ENCODE assay signal across 10 cellular contexts in genomic region chr20:54123587-54124180, GRCh38. TPM values are rescaled to one million over a fixed set of nuclear protein-coding genes. Genes with fewer than 3 reads are reported as not detected.
DNase-seq lines count a peak whose midpoint lies in the region; ATAC-seq, FAIRE-seq and TF ChIP-seq lines count a peak whose summit lies in the region.
"Had no signal": no experiment of that assay in that cellular context is flagged by ENCODE, and none has a peak within 500 bp of the region (broad histone marks: within the 10 kb centered on the region; RNA-seq: fewer than 3 reads in every experiment).

No MANE protein-coding gene starts in this region.

- 56% methylated on average over 11 of the region's 11 CpGs for WGBS in GM12878 (ENCODE audit: insufficient coverage, insufficient replicate concordance, low lambda C conversion rate, missing lambda C conversion rate)
- WGBS in HepG2 (ENCODE audit: low lambda C conversion rate), result under 1% methylated on average over 11 of the region's 11 CpGs

- H3K9me3 ChIP-seq in GM12878 (replicated peaks; ENCODE audit: control insufficient read depth, insufficient read depth, low read length) (no peaks in the 10 kb centered on the region), HepG2 (ENCODE audit: low read length) (no peaks in the 10 kb centered on the region)

- RAD21 ChIA-PET in GM12878 (lab: Charles Lee; ENCODE audit: unreplicated experiment), result no interaction called here

- BruUV-seq in GM12878 (replicated peaks; lab: Mats Ljungman, UMichigan) (no TSS peak), HepG2 (replicated peaks; lab: Mats Ljungman, UMichigan) (no TSS peak)

- H4K20me1 ChIP-seq in GM12878 (ENCODE audit: control insufficient read depth, insufficient read depth) (no peaks in the 10 kb centered on the region), HepG2 (ENCODE audit: insufficient read depth, low read length) (no peaks in the 10 kb centered on the region)

- in situ Hi-C loops in ACHN (cut with HindIII; ENCODE audit: low pct_ligation_motif_present, low pct_unique_long_range_greater_than_20kb, low sequenced_read_pairs), result no loop called here
- in situ Hi-C loops in GM12878 (cut with MboI), result no loop called here
- in situ Hi-C loops in HepG2 (cut with HindIII; ENCODE audit: extremely low pct_ligation_motif_present, low pct_unique_long_range_greater_than_20kb), result no loop called here

- no peak for ATAC-seq in GM12878
- peak; percentile 98 for ATAC-seq in HepG2
- ATAC-seq in GM18520 (IDR thresholded peaks at IDR 0.05; ENCODE audit: unreplicated experiment), result no peak
- no peak for ATAC-seq in GM21825 (IDR thresholded peaks at IDR 0.05; ENCODE audit: unreplicated experiment)

- TF ChIP-seq POLR2A in GM12878 (IDR thresholded peaks at IDR 0.05; ENCODE audit: low read depth, low read length) (no peak), HepG2 (IDR thresholded peaks at IDR 0.05; ENCODE audit: insufficient read depth in 1 of 2, low read depth in 2 of 2, low read length in 2 of 2) (peak; percentile 77 to 97)

- H3K27me3 ChIP-seq in GM12878 (replicated peaks in 1 of 2; ENCODE audit: control insufficient read depth in 2 of 2, insufficient read depth in 2 of 2, low read length in 1 of 2) (no peaks in the 10 kb centered on the region), HepG2 (ENCODE audit: control insufficient read depth in 1 of 2, insufficient read depth in 2 of 2, low read length in 2 of 2) (no peaks in the 10 kb centered on the region)

- H3K4me2 ChIP-seq in GM12878 (ENCODE audit: control insufficient read depth, insufficient read depth), result no peak overlapping the region
- peak overlapping the region; percentile 84 for H3K4me2 ChIP-seq in HepG2 (ENCODE audit: low read depth, low read length)

- POLR2A ChIA-PET in GM12878 (lab: Charles Lee), result no interaction called here
- POLR2A ChIA-PET in HepG2 (lab: Yijun Ruan, JAX), result interaction anchor here (0.8 to 4.4 kb wide), 13 partner anchors 8 to 544 kb away, joined by 3 to 135 read pairs (median 5); partner anchors contain the start of gene PFDN4

- TF ChIP-seq EP300 in GM12878 (IDR thresholded peaks at IDR 0.05; ENCODE audit: borderline replicate concordance in 1 of 2, control insufficient read depth in 1 of 2, low read depth in 2 of 2, low read length in 2 of 2) (no peak), HepG2 (IDR thresholded peaks at IDR 0.05; ENCODE audit: low read depth in 2 of 2, low read length in 2 of 2) (peak; percentile 99 to 100), HepG2 (CRISPR knock-in tag; IDR thresholded peaks at IDR 0.05; ENCODE audit: borderline replicate concordance) (peak; percentile 100)

- TF ChIP-seq CTCF in GM12878 (IDR thresholded peaks at IDR 0.05 in 2 of 3, conservative IDR thresholded peaks at IDR 0.05 in 1 of 3; ENCODE audit: control insufficient read depth in 2 of 3, extremely low read depth in 1 of 3, insufficient read depth in 1 of 3, low read depth in 3 of 3, low read length in 3 of 3) (no peak), HepG2 (CRISPR knock-in tag; IDR thresholded peaks at IDR 0.05) (peak; percentile 44; the same call in 1 of the 2 replicates)

- H3K27ac ChIP-seq in GM12878 (ENCODE audit: control insufficient read depth, insufficient read depth), result no peak overlapping the region
- H3K27ac ChIP-seq in HepG2 (ENCODE audit: extremely low read length, insufficient read depth, low read length), result peak overlapping the region; percentile 98

- H3K4me3 ChIP-seq in GM12878 (no peak overlapping the region), HepG2 (replicated peaks in 1 of 3; ENCODE audit: insufficient read depth in 1 of 3, low read depth in 2 of 3, low read length in 3 of 3) (peak overlapping the region in 2 of 3 experiments; percentile 30 to 59; a peak in 5 of 6 replicates)

- SMC1A ChIA-PET in GM12878 (lab: Charles Lee; ENCODE audit: uncharacterized antibody, unreplicated experiment), result no interaction called here

- no peak overlapping the region for H3K9ac ChIP-seq in GM12878 (ENCODE audit: control insufficient read depth, insufficient read depth, low read length)
- peak overlapping the region; percentile 94 for H3K9ac ChIP-seq in HepG2 (ENCODE audit: insufficient read depth, low read depth, low read length)

- TF ChIP-seq RAD21 in GM12878 (IDR thresholded peaks at IDR 0.05; ENCODE audit: insufficient read depth, low read depth, low read length) (no peak), HepG2 (CRISPR knock-in tag; IDR thresholded peaks at IDR 0.05) (peak; percentile 87)

- H3K4me1 ChIP-seq in GM12878 (ENCODE audit: control insufficient read depth, insufficient read depth, low read length) (no peaks in the 10 kb centered on the region), HepG2 (ENCODE audit: insufficient read depth, low read length) (peaks cover 87% of the 10 kb centered on the region)

- H2AFZ ChIP-seq in GM12878 (ENCODE audit: control insufficient read depth, low read depth, low read length), result no peak overlapping the region
- no peak overlapping the region for H2AFZ ChIP-seq in HepG2 (ENCODE audit: low read length)

- CTCF ChIA-PET in GM12878 (lab: Yijun Ruan, JAX), result interaction anchor here (0.9 to 1.0 kb wide), 2 partner anchors 21 to 27 kb away, joined by 3 read pairs; no protein-coding TSS in a partner anchor
- CTCF ChIA-PET in HepG2 (lab: Yijun Ruan, JAX; ENCODE audit: low intra/inter-chr PET ratio, low total read pairs), result interaction anchor here (0.7 to 1.9 kb wide), 5 partner anchors 9 to 72 kb away, joined by 3 to 6 read pairs (median 3); no protein-coding TSS in a partner anchor

- intact Hi-C loops in GM12878 (cut with micrococcal nuclease; ENCODE audit: unreplicated experiment), result no loop called here
- intact Hi-C loops in HepG2 (cut with micrococcal nuclease; ENCODE audit: unreplicated experiment), result loop anchor here (1.0 kb wide), 3 partner anchors 8 to 19 kb away; no protein-coding TSS in a partner anchor

- H3K36me3 ChIP-seq in GM12878 (ENCODE audit: control insufficient read depth in 2 of 2, insufficient read depth in 2 of 2, low read length in 1 of 2) (no peaks in the 10 kb centered on the region), HepG2 (replicated peaks in 1 of 2; ENCODE audit: control insufficient read depth in 1 of 2, insufficient read depth in 2 of 2, low read length in 2 of 2) (no peaks in the 10 kb centered on the region)

- peak; percentile 75 for DNase-seq in ACHN
- DNase-seq in HT1080 (ENCODE audit: low read depth), result peak; percentile 99
- no peak for DNase-seq in GM12878 (ENCODE audit: low read depth, low spot score)
- peak; percentile 100 for DNase-seq in HepG2 (ENCODE audit: low spot score)
- DNase-seq in stimulated activated naive CD4-positive, alpha-beta T cell (lab: John Stamatoyannopoulos, UW), result no peak
- no peak for DNase-seq in SHP77 treated with DMSO at 0.1 percent for 48 hours (lab: John Stamatoyannopoulos, UW)

- no peaks in the 10 kb centered on the region for H3K79me2 ChIP-seq in GM12878 (ENCODE audit: control insufficient read depth, insufficient read depth, low read length)
- no peaks in the 10 kb centered on the region for H3K79me2 ChIP-seq in HepG2 (ENCODE audit: insufficient read depth, low read length)

- FAIRE-seq in GM12878 (lab: Jason Lieb, UNC) (no peak), HepG2 (lab: Jason Lieb, UNC) (peak; percentile 96)
- FAIRE-seq: endometrium, G401.6 had no signal

RNA-seq across cellular contexts. Expression of gene CYP24A1, which starts 50.1 kb away (rescaled TPM):
- total RNA-seq in HT1080 (2014; rRNA removed; shearing (Covaris generic)), result 0.03 TPM in 1 of 2 replicates, not detected in the other
- 0.17 and 0.47 TPM in 2 replicates for polyA plus RNA-seq in HT1080 (2015; cell fraction: cytosol; rRNA removed)
- 0.24 and 0.62 TPM in 2 replicates for polyA plus RNA-seq in HT1080 (2015; cell fraction: nucleus; rRNA removed)
- not detected in 2 replicates for total RNA-seq in GM12878 (2013; cell fraction: nucleolus; rRNA removed)
- not detected in 2 replicates for total RNA-seq in GM12878 (2014; rRNA removed)
- total RNA-seq in GM12878 (2014; rRNA removed; fragmentation: Illumina TruSeq; extraction: Trizol), result not detected in 2 replicates
- total RNA-seq in GM12878 (2021), result 0.69 TPM in 1 of 2 replicates, not detected in the other
- polyA plus RNA-seq in GM12878 (2011; ENCODE audit: low read depth), result not detected
- polyA plus RNA-seq in GM12878 (2011; rRNA removed), result not detected in 2 replicates
- not detected in 2 replicates for polyA plus RNA-seq in GM12878 (2011; cell fraction: cytosol; rRNA removed)
- not detected in 2 replicates for polyA plus RNA-seq in GM12878 (2011; cell fraction: nucleus; rRNA removed)
- not detected in 2 replicates for polyA plus RNA-seq in GM12878 (2012)
- polyA plus RNA-seq in GM12878 (2014; fragmentation: Illumina TruSeq; extraction: Trizol), result not detected in 2 replicates
- polyA plus RNA-seq in GM12878 (2014; fragmentation: Nextera tagmentation; extraction: Ambion mirVana), result not detected
- polyA plus RNA-seq in GM12878 (2014; rRNA removed), result not detected in 2 replicates
- not detected for polyA plus RNA-seq in GM12878 (2016; fragmentation: Nextera tagmentation; extraction: Ambion mirVana)
- polyA minus RNA-seq in GM12878 (2011; rRNA and poly(A)+ RNA removed), result not detected in 2 replicates
- not detected in 2 replicates for polyA minus RNA-seq in GM12878 (2011; cell fraction: cytosol; rRNA and poly(A)+ RNA removed)
- polyA minus RNA-seq in GM12878 (2011; cell fraction: nucleus; rRNA and poly(A)+ RNA removed), result not detected in 2 replicates
- 6.9 and 9.4 TPM in 2 replicates for total RNA-seq in HepG2 (2016; rRNA removed; fragmentation: Illumina TruSeq; extraction: Trizol)
- total RNA-seq in HepG2 (2016; cell fraction: cytosol; rRNA removed; fragmentation: Illumina TruSeq; extraction: Trizol; ENCODE audit: low read depth), result 67.3 and 73.1 TPM in 2 replicates
- 6.1 and 9.5 TPM in 2 replicates for total RNA-seq in HepG2 (2016; cell fraction: insoluble cytoplasmic fraction; rRNA removed; fragmentation: Illumina TruSeq; extraction: Trizol)
- 33.5 and 36.3 TPM in 2 replicates for total RNA-seq in HepG2 (2016; cell fraction: membrane; rRNA removed; fragmentation: Illumina TruSeq; extraction: Trizol)
- total RNA-seq in HepG2 (2016; cell fraction: nucleus; rRNA removed; fragmentation: Illumina TruSeq; extraction: Trizol), result 7.8 and 8.5 TPM in 2 replicates
- 23.7 and 32.7 TPM in 2 replicates for polyA plus RNA-seq in HepG2 (2011; rRNA removed)
- 15.3 and 17.1 TPM in 2 replicates for polyA plus RNA-seq in HepG2 (2011; cell fraction: cytosol; rRNA removed)
- polyA plus RNA-seq in HepG2 (2011; cell fraction: nucleus; rRNA removed), result 38.3 and 55.7 TPM in 2 replicates
- 1.8 and 6.1 TPM in 2 replicates for polyA plus RNA-seq in HepG2 (2012)
- polyA plus RNA-seq in HepG2 (2016; cell fraction: cytosol; fragmentation: Illumina TruSeq; extraction: Trizol; ENCODE audit: low read depth), result 0.28 and 0.52 TPM in 2 replicates
- 2.7 and 3.9 TPM in 2 replicates for polyA plus RNA-seq in HepG2 (2016; cell fraction: insoluble cytoplasmic fraction; fragmentation: Illumina TruSeq; extraction: Trizol; ENCODE audit: low read depth)
- polyA plus RNA-seq in HepG2 (2016; cell fraction: membrane; fragmentation: Illumina TruSeq; extraction: Trizol; ENCODE audit: low read depth), result 0.63 and 1.2 TPM in 2 replicates
- polyA plus RNA-seq in HepG2 (2016; cell fraction: nucleus; fragmentation: Illumina TruSeq; extraction: Trizol; ENCODE audit: insufficient read depth, low read depth), result 13.8 and 14.1 TPM in 2 replicates
- polyA minus RNA-seq in HepG2 (2011; rRNA and poly(A)+ RNA removed; ENCODE audit: low replicate concordance), result 40.3 TPM in 1 of 2 replicates, not detected in the other
- 45.4 and 51.8 TPM in 2 replicates for polyA minus RNA-seq in HepG2 (2011; cell fraction: cytosol; rRNA and poly(A)+ RNA removed)
- 44.9 and 49.7 TPM in 2 replicates for polyA minus RNA-seq in HepG2 (2011; cell fraction: nucleus; rRNA and poly(A)+ RNA removed)

RNA-seq across cellular contexts. Expression of gene BCAS1, which starts 53.3 kb away (rescaled TPM):
- total RNA-seq in HT1080 (2014; rRNA removed; shearing (Covaris generic)), result 0.06 and 0.07 TPM in 2 replicates
- 0.02 TPM in 1 of 2 replicates, not detected in the other for polyA plus RNA-seq in HT1080 (2015; cell fraction: cytosol; rRNA removed)
- polyA plus RNA-seq in HT1080 (2015; cell fraction: nucleus; rRNA removed), result 0.07 TPM in 1 of 2 replicates, not detected in the other
- total RNA-seq in GM12878 (2013; cell fraction: nucleolus; rRNA removed), result 1.1 and 1.2 TPM in 2 replicates
- 0.45 and 0.54 TPM in 2 replicates for total RNA-seq in GM12878 (2014; rRNA removed)
- total RNA-seq in GM12878 (2014; rRNA removed; fragmentation: Illumina TruSeq; extraction: Trizol), result 0.72 and 0.78 TPM in 2 replicates
- total RNA-seq in GM12878 (2021), result 0.56 TPM in 2 replicates
- 2.0 TPM for polyA plus RNA-seq in GM12878 (2011; ENCODE audit: low read depth)
- 0.24 and 0.34 TPM in 2 replicates for polyA plus RNA-seq in GM12878 (2011; rRNA removed)
- polyA plus RNA-seq in GM12878 (2011; cell fraction: cytosol; rRNA removed), result 0.23 and 0.25 TPM in 2 replicates
- polyA plus RNA-seq in GM12878 (2011; cell fraction: nucleus; rRNA removed), result 0.51 and 0.66 TPM in 2 replicates
- 3.0 and 5.4 TPM in 2 replicates for polyA plus RNA-seq in GM12878 (2012)
- 0.87 and 1.00 TPM in 2 replicates for polyA plus RNA-seq in GM12878 (2014; fragmentation: Illumina TruSeq; extraction: Trizol)
- under 1 TPM; 0.21 to 0.51 TPM for polyA plus RNA-seq in GM12878 (2014; fragmentation: Nextera tagmentation; extraction: Ambion mirVana)
- 0.67 and 0.74 TPM in 2 replicates for polyA plus RNA-seq in GM12878 (2014; rRNA removed)
- 1 to 10 TPM in 1 of 2 experiments, under 1 TPM in 1; 0.54 to 1.4 TPM for polyA plus RNA-seq in GM12878 (2016; fragmentation: Nextera tagmentation; extraction: Ambion mirVana)
- 0.67 and 0.80 TPM in 2 replicates for polyA minus RNA-seq in GM12878 (2011; rRNA and poly(A)+ RNA removed)
- polyA minus RNA-seq in GM12878 (2011; cell fraction: cytosol; rRNA and poly(A)+ RNA removed), result not detected in 2 replicates
- polyA minus RNA-seq in GM12878 (2011; cell fraction: nucleus; rRNA and poly(A)+ RNA removed), result 0.96 and 0.97 TPM in 2 replicates
- total RNA-seq in HepG2 (2016; rRNA removed; fragmentation: Illumina TruSeq; extraction: Trizol), result 0.67 and 0.91 TPM in 2 replicates
- 0.09 and 0.10 TPM in 2 replicates for total RNA-seq in HepG2 (2016; cell fraction: cytosol; rRNA removed; fragmentation: Illumina TruSeq; extraction: Trizol; ENCODE audit: low read depth)
- total RNA-seq in HepG2 (2016; cell fraction: insoluble cytoplasmic fraction; rRNA removed; fragmentation: Illumina TruSeq; extraction: Trizol), result 0.43 and 1.0 TPM in 2 replicates
- 0.17 and 0.28 TPM in 2 replicates for total RNA-seq in HepG2 (2016; cell fraction: membrane; rRNA removed; fragmentation: Illumina TruSeq; extraction: Trizol)
- 0.53 and 0.62 TPM in 2 replicates for total RNA-seq in HepG2 (2016; cell fraction: nucleus; rRNA removed; fragmentation: Illumina TruSeq; extraction: Trizol)
- polyA plus RNA-seq in HepG2 (2011; rRNA removed), result 0.55 and 0.95 TPM in 2 replicates
- polyA plus RNA-seq in HepG2 (2011; cell fraction: cytosol; rRNA removed), result 0.58 and 0.74 TPM in 2 replicates
- polyA plus RNA-seq in HepG2 (2011; cell fraction: nucleus; rRNA removed), result 1.00 and 1.0 TPM in 2 replicates
- polyA plus RNA-seq in HepG2 (2012), result 0.56 and 1.8 TPM in 2 replicates
- polyA plus RNA-seq in HepG2 (2016; cell fraction: cytosol; fragmentation: Illumina TruSeq; extraction: Trizol; ENCODE audit: low read depth), result 0.08 TPM in 1 of 2 replicates, not detected in the other
- polyA plus RNA-seq in HepG2 (2016; cell fraction: insoluble cytoplasmic fraction; fragmentation: Illumina TruSeq; extraction: Trizol; ENCODE audit: low read depth), result 0.65 and 0.69 TPM in 2 replicates
- polyA plus RNA-seq in HepG2 (2016; cell fraction: membrane; fragmentation: Illumina TruSeq; extraction: Trizol; ENCODE audit: low read depth), result 0.12 TPM in 1 of 2 replicates, not detected in the other
- polyA plus RNA-seq in HepG2 (2016; cell fraction: nucleus; fragmentation: Illumina TruSeq; extraction: Trizol; ENCODE audit: insufficient read depth, low read depth), result 0.41 and 0.48 TPM in 2 replicates
- polyA minus RNA-seq in HepG2 (2011; rRNA and poly(A)+ RNA removed; ENCODE audit: low replicate concordance), result 0.22 TPM in 1 of 2 replicates, not detected in the other
- 0.59 and 0.62 TPM in 2 replicates for polyA minus RNA-seq in HepG2 (2011; cell fraction: cytosol; rRNA and poly(A)+ RNA removed)
- 2.2 and 2.4 TPM in 2 replicates for polyA minus RNA-seq in HepG2 (2011; cell fraction: nucleus; rRNA and poly(A)+ RNA removed)

Comparison
In these comparisons a context has a peak if more than half of its experiments do, and no peak if none do; other contexts are left out.
1. DNase-seq: peak in ACHN (single experiment), HT1080 (single experiment) and HepG2 (single experiment); none in GM12878 (single experiment), stimulated activated naive CD4-positive, alpha-beta T cell (0 of 6) and SHP77 treated with DMSO at 0.1 percent for 48 hours (single experiment).